In genomic region chr2:198811198-198811597, GRCh38 we compare ENCODE assay signal across 27 cellular contexts.
"Had no signal": no experiment of that assay in that cellular context is flagged by ENCODE, and none has a peak within 500 bp of the region (broad histone marks: within the 10 kb centered on the region; RNA-seq: fewer than 3 reads in every experiment).

No MANE protein-coding gene starts in this region.

- H3K9me3 ChIP-seq: heart left ventricle, left lung, lower lobe of right lung, pancreas, prostate gland, right lobe of liver, tibial nerve, upper lobe of left lung, vagina had no signal

- H3K36me3 ChIP-seq: heart left ventricle, left lung, lower lobe of right lung, pancreas, prostate gland, right lobe of liver, tibial nerve, upper lobe of left lung, vagina had no signal

- H3K4me1 ChIP-seq: heart left ventricle, left lung, lower lobe of right lung, pancreas, prostate gland, right lobe of liver, tibial nerve, upper lobe of left lung, vagina had no signal

- ATAC-seq: heart left ventricle; left cardiac atrium; left lung; lower lobe of right lung; natural killer cell; pancreas; right lobe of liver; stimulated activated memory B cell treated with anti-CD40 and anti-IgM and Interleukin-4, amounts not matched to agents 10 μg/mL and 1 μg/mL and 100 μg/mL, for 72 hours; stimulated activated naive CD8-positive, alpha-beta T cell treated with anti-CD3 and anti-CD28 coated beads, Interleukin-15, amount 100 ng/mL, for 72 hours had no signal

- H3K27ac ChIP-seq: heart left ventricle, hepatocyte, left lung, lower lobe of right lung, pancreas, prostate gland, right lobe of liver, tibial nerve, upper lobe of left lung, vagina had no signal

- H3K4me3 ChIP-seq: heart left ventricle, hepatocyte, left lung, lower lobe of right lung, pancreas, prostate gland, right lobe of liver, smooth muscle cell, tibial nerve, upper lobe of left lung, vagina had no signal

- H2AFZ ChIP-seq: hepatocyte had no signal

- H3K27me3 ChIP-seq: heart left ventricle, hepatocyte, left lung, pancreas, right lobe of liver, tibial nerve, upper lobe of left lung, vagina had no signal

- DNase-seq: heart left ventricle; kidney glomerular epithelial cell; left cardiac atrium; left lung; lower lobe of right lung; mammary epithelial cell; mesenchymal stem cell; naive B cell; natural killer cell; nucleus accumbens; pancreas; posterior cingulate gyrus; right lobe of liver; stimulated activated CD4-positive, alpha-beta T cell treated with anti-CD3 and anti-CD28 coated beads, Interleukin-1b, Interleukin-23, amount 100 ng/mL, for 48 hours; stimulated activated CD4-positive, alpha-beta T cell treated with anti-CD3 and anti-CD28 coated beads, Interleukin-2, amount 100 ng/mL, for 48 hours; stimulated activated CD4-positive, alpha-beta T cell treated with anti-CD3 and anti-CD28 coated beads, Interleukin-4, amount 100 ng/mL, for 4 hours; stimulated activated CD8-positive, alpha-beta memory T cell treated with anti-CD3 and anti-CD28 coated beads, Interleukin-4, amount 100 ng/mL, for 48 hours; stimulated activated naive CD4-positive, alpha-beta T cell treated with Interleukin-2 at 50 U/mL for 16 hours; stimulated activated naive CD8-positive, alpha-beta T cell treated with anti-CD3 and anti-CD28 coated beads, Interleukin-15, amount 100 ng/mL, for 72 hours; substantia nigra; upper lobe of left lung had no signal

- H3K4me2 ChIP-seq: hepatocyte, smooth muscle cell had no signal
